Comparison of ENCODE assay signal across 8 cellular contexts in the genomic region with DNA sequence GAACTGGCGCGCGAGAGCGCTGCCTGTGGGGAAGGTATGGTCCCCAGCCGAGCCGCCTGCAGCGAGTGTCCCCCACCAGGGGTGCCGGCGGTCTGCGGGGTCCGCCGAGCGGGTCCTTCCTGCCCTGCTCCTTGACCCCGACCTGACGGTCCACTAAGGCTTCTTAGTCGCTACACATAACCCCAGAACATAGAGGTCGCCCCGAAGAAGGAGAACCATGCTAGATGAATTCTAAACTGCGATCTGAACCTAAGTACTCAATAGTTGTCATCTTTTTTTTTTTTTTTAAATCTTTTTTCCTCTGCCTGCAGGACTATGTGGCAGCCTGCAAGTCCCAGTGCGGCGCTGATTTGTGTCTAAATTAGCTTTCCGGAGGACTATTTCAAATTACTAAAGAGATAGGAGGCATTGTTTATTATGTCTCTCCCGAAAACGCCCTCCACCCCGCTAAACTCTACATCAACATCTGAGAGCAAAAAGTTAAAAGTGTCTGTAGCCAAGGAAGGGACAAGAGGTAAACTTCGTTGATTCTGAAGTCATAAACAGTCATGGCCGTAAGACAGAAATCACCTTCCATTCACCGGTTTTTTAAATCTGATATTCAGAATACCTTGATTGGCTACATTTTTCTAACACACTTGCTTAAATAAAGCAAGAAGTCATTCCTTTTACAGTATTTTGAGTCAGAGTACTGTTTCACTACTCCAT. TPM values are rescaled to one million over a fixed set of nuclear protein-coding genes. Genes with fewer than 3 reads are reported as not detected.
A peak's percentile ranks its signal among the peaks of the same experiment; 100 is the strongest.
DNase-seq lines count a peak whose midpoint lies in the region; ATAC-seq and TF ChIP-seq lines count a peak whose summit lies in the region.

No MANE protein-coding gene starts in this region.

- H3K27me3 Mint-ChIP-seq in Calu3 (ENCODE audit: unreplicated experiment) (peaks cover 4% of the 10 kb centered on the region), IgD-negative memory B cell (peaks cover 2% of the 10 kb centered on the region)
- H3K27me3 Mint-ChIP-seq in activated naive CD8-positive, alpha-beta T cell treated with anti-CD3 and anti-CD28 coated beads, Interleukin-2, amount 10 ng/mL, durations not matched to agents 7 days and 5 days: no peaks in the 10 kb centered on the region

- peak overlapping the region; percentile 40 for H3K27ac ChIP-seq in iPS-20b (ENCODE audit: low read length)

- H3K36me3 Mint-ChIP-seq in Calu3 (ENCODE audit: insufficient read depth, unreplicated experiment) (peaks cover 21% of the 10 kb centered on the region), IgD-negative memory B cell (no peaks in the 10 kb centered on the region)
- no peaks in the 10 kb centered on the region for H3K36me3 Mint-ChIP-seq in activated naive CD8-positive, alpha-beta T cell treated with anti-CD3 and anti-CD28 coated beads, Interleukin-2, amount 10 ng/mL, durations not matched to agents 7 days and 5 days
- peaks cover 10% of the 10 kb centered on the region for H3K36me3 Mint-ChIP-seq in stimulated activated effector memory CD8-positive, alpha-beta T cell treated with anti-CD3 and anti-CD28 coated beads, Interleukin-12 subunit alpha, Interleukin-12 subunit beta, amount 100 ng/mL, for 72 hours

- BruUV-seq in Calu3 (replicated peaks; lab: Mats Ljungman, UMichigan): TSS peak; percentile 52

- no peaks in the 10 kb centered on the region for H3K27me3 ChIP-seq in iPS-20b (ENCODE audit: insufficient read depth, low read length)

- DNase-seq in Calu3 (no peak), COLO829 (ENCODE audit: low spot score) (no peak)
- no peak for DNase-seq in activated naive CD8-positive, alpha-beta T cell treated with anti-CD3 and anti-CD28 coated beads, Interleukin-2, amount 10 ng/mL, durations not matched to agents 7 days and 5 days
- peak in 1 of 2 donors; percentile 53 for DNase-seq in stimulated activated effector memory CD8-positive, alpha-beta T cell treated with anti-CD3 and anti-CD28 coated beads, Interleukin-12 subunit alpha, Interleukin-12 subunit beta, amount 100 ng/mL, for 72 hours (ENCODE audit: low spot score in 2 of 2)
- DNase-seq in activated CD8-positive, alpha-beta memory T cell treated with anti-CD3 and anti-CD28 coated beads, Interleukin-2, amount 50 U/mL, for 48 hours: no peak

- H3K9ac ChIP-seq in iPS-20b (ENCODE audit: low read depth, low read length): peak overlapping the region; percentile 91

- POLR2A ChIA-PET in activated naive CD8-positive, alpha-beta T cell treated with anti-CD3 and anti-CD28 coated beads, Interleukin-2, amount 10 ng/mL, durations not matched to agents 7 days and 5 days (lab: Charles Lee): interaction anchor here (0.7 to 3.0 kb wide), 6 partner anchors 14 to 285 kb away, joined by 3 to 24 read pairs (median 4); a partner anchor contains a TSS

- H3K9me3 Mint-ChIP-seq in Calu3 (ENCODE audit: low read depth, unreplicated experiment): no peaks in the 10 kb centered on the region
- no peaks in the 10 kb centered on the region for H3K9me3 Mint-ChIP-seq in IgD-negative memory B cell
- no peaks in the 10 kb centered on the region for H3K9me3 Mint-ChIP-seq in activated naive CD8-positive, alpha-beta T cell treated with anti-CD3 and anti-CD28 coated beads, Interleukin-2, amount 10 ng/mL, durations not matched to agents 7 days and 5 days
- H3K9me3 Mint-ChIP-seq in stimulated activated effector memory CD8-positive, alpha-beta T cell treated with anti-CD3 and anti-CD28 coated beads, Interleukin-12 subunit alpha, Interleukin-12 subunit beta, amount 100 ng/mL, for 72 hours: no peaks in the 10 kb centered on the region

- H3K4me1 Mint-ChIP-seq in Calu3 (ENCODE audit: low read depth, unreplicated experiment) (no peaks in the 10 kb centered on the region), IgD-negative memory B cell (peaks cover 7 to 12% (median 9%) of the 10 kb centered on the region in 3 donors)
- peaks cover 8% of the 10 kb centered on the region for H3K4me1 Mint-ChIP-seq in activated naive CD8-positive, alpha-beta T cell treated with anti-CD3 and anti-CD28 coated beads, Interleukin-2, amount 10 ng/mL, durations not matched to agents 7 days and 5 days
- no peaks in the 10 kb centered on the region for H3K4me1 Mint-ChIP-seq in stimulated activated effector memory CD8-positive, alpha-beta T cell treated with anti-CD3 and anti-CD28 coated beads, Interleukin-12 subunit alpha, Interleukin-12 subunit beta, amount 100 ng/mL, for 72 hours

- TF ChIP-seq CTCF in Calu3 (IDR thresholded peaks at IDR 0.05; ENCODE audit: unreplicated experiment): no peak

- ATAC-seq in GM19467 (IDR thresholded peaks at IDR 0.05; ENCODE audit: unreplicated experiment): peak; percentile 26
- no peak for ATAC-seq in activated naive CD8-positive, alpha-beta T cell treated with anti-CD3 and anti-CD28 coated beads, Interleukin-2, amount 10 ng/mL, durations not matched to agents 7 days and 5 days (ENCODE audit: low read depth)
- ATAC-seq in stimulated activated effector memory CD8-positive, alpha-beta T cell treated with anti-CD3 and anti-CD28 coated beads, Interleukin-12 subunit alpha, Interleukin-12 subunit beta, amount 100 ng/mL, for 72 hours: peak; percentile 6

- no peaks in the 10 kb centered on the region for H3K9me3 ChIP-seq in iPS-20b (ENCODE audit: insufficient read depth, low read depth, low read length)

- no peaks in the 10 kb centered on the region for H3K4me1 ChIP-seq in iPS-20b (ENCODE audit: insufficient read depth, low read length)

- peak overlapping the region; percentile 85 for H3K4me3 Mint-ChIP-seq in Calu3 (ENCODE audit: low read depth, unreplicated experiment)
- H3K4me3 Mint-ChIP-seq in IgD-negative memory B cell: peak overlapping the region; percentile 91 to 99 (median 97)
- H3K4me3 Mint-ChIP-seq in activated naive CD8-positive, alpha-beta T cell treated with anti-CD3 and anti-CD28 coated beads, Interleukin-2, amount 10 ng/mL, durations not matched to agents 7 days and 5 days: peak overlapping the region; percentile 86
- peak overlapping the region; percentile 77 for H3K4me3 Mint-ChIP-seq in stimulated activated effector memory CD8-positive, alpha-beta T cell treated with anti-CD3 and anti-CD28 coated beads, Interleukin-12 subunit alpha, Interleukin-12 subunit beta, amount 100 ng/mL, for 72 hours

- CTCF ChIA-PET in Calu3 (lab: Charles Lee): interaction anchor here (1.3 kb wide), 1 partner anchor 72 kb away, joined by 5 read pairs; a partner anchor contains a TSS

- intact Hi-C loops in Calu3 (cut with micrococcal nuclease; ENCODE audit: unreplicated experiment): loop anchor here (5.0 kb wide), 1 partner anchor 829 kb away; no protein-coding TSS in a partner anchor

- no peaks in the 10 kb centered on the region for H3K36me3 ChIP-seq in iPS-20b (ENCODE audit: insufficient read depth, low read depth, low read length)

- peak overlapping the region; percentile 95 for H3K27ac Mint-ChIP-seq in Calu3 (ENCODE audit: unreplicated experiment)
- peak overlapping the region; percentile 99 to 100 (median 100) for H3K27ac Mint-ChIP-seq in IgD-negative memory B cell
- peak overlapping the region; percentile 99 for H3K27ac Mint-ChIP-seq in activated naive CD8-positive, alpha-beta T cell treated with anti-CD3 and anti-CD28 coated beads, Interleukin-2, amount 10 ng/mL, durations not matched to agents 7 days and 5 days
- peak overlapping the region; percentile 99 for H3K27ac Mint-ChIP-seq in stimulated activated effector memory CD8-positive, alpha-beta T cell treated with anti-CD3 and anti-CD28 coated beads, Interleukin-12 subunit alpha, Interleukin-12 subunit beta, amount 100 ng/mL, for 72 hours

- peak overlapping the region; percentile 90 for H3K4me3 ChIP-seq in iPS-20b (ENCODE audit: low read length)

RNA-seq across cellular contexts. Expression of a gene that starts 0.5 kb away (rescaled TPM):
- total RNA-seq in Calu3 (2022): 0.50 and 0.64 TPM in 2 replicates
- polyA plus RNA-seq in IgD-negative memory B cell: not detected
- total RNA-seq in activated naive CD8-positive, alpha-beta T cell treated with anti-CD3 and anti-CD28 coated beads, Interleukin-2, amount 10 ng/mL, durations not matched to agents 7 days and 5 days: under 1 TPM; 0.64 to 0.85 TPM
